1 cellular context compared by ENCODE assay signal in the genomic region with DNA sequence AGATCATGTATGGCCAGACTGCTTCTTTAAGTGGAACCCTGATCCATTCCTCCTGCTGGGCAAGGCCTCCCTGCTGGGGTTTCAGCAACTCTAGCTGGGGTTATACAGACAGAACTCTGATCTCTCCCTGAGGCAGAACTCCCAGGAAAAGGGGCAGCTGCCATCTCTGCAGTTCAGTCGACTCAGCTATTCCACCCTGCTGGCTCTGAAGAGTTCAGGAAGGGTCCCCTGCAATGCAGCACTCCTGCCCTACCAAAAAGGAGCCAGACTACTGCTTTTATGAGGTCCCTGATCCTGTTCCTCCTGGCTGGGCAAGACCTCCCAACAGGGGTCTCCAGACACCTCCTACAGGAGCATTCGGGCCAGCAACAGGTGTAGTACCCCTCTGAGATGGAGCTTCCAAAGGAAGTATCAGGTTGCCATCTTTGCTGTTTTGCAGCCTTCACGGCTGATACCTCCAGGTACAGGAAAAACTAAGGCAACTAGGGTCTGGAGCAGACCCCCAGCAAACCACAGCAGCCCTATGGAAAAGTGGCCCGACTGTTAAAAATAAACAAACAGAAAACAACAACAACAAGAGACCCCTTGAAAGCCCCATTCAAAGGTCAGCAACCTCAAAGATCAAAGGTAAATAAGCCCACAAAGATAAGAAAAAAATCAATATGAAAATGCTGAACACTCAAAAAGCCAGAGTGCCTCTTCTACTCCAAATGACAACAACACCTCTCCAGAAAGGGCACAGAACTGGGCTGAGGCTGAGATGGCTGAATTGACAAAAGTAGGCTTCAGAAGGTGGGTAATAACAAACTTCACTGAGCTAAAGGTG.
TF ChIP-seq lines count a peak whose summit lies in the region.

No MANE protein-coding gene starts in this region.

TF ChIP-seq in GM23338, 12 proteins besides CTCF, POLR2A, EP300 and RAD21 (continued from another document):
- TF ChIP-seq, protein P1, sequence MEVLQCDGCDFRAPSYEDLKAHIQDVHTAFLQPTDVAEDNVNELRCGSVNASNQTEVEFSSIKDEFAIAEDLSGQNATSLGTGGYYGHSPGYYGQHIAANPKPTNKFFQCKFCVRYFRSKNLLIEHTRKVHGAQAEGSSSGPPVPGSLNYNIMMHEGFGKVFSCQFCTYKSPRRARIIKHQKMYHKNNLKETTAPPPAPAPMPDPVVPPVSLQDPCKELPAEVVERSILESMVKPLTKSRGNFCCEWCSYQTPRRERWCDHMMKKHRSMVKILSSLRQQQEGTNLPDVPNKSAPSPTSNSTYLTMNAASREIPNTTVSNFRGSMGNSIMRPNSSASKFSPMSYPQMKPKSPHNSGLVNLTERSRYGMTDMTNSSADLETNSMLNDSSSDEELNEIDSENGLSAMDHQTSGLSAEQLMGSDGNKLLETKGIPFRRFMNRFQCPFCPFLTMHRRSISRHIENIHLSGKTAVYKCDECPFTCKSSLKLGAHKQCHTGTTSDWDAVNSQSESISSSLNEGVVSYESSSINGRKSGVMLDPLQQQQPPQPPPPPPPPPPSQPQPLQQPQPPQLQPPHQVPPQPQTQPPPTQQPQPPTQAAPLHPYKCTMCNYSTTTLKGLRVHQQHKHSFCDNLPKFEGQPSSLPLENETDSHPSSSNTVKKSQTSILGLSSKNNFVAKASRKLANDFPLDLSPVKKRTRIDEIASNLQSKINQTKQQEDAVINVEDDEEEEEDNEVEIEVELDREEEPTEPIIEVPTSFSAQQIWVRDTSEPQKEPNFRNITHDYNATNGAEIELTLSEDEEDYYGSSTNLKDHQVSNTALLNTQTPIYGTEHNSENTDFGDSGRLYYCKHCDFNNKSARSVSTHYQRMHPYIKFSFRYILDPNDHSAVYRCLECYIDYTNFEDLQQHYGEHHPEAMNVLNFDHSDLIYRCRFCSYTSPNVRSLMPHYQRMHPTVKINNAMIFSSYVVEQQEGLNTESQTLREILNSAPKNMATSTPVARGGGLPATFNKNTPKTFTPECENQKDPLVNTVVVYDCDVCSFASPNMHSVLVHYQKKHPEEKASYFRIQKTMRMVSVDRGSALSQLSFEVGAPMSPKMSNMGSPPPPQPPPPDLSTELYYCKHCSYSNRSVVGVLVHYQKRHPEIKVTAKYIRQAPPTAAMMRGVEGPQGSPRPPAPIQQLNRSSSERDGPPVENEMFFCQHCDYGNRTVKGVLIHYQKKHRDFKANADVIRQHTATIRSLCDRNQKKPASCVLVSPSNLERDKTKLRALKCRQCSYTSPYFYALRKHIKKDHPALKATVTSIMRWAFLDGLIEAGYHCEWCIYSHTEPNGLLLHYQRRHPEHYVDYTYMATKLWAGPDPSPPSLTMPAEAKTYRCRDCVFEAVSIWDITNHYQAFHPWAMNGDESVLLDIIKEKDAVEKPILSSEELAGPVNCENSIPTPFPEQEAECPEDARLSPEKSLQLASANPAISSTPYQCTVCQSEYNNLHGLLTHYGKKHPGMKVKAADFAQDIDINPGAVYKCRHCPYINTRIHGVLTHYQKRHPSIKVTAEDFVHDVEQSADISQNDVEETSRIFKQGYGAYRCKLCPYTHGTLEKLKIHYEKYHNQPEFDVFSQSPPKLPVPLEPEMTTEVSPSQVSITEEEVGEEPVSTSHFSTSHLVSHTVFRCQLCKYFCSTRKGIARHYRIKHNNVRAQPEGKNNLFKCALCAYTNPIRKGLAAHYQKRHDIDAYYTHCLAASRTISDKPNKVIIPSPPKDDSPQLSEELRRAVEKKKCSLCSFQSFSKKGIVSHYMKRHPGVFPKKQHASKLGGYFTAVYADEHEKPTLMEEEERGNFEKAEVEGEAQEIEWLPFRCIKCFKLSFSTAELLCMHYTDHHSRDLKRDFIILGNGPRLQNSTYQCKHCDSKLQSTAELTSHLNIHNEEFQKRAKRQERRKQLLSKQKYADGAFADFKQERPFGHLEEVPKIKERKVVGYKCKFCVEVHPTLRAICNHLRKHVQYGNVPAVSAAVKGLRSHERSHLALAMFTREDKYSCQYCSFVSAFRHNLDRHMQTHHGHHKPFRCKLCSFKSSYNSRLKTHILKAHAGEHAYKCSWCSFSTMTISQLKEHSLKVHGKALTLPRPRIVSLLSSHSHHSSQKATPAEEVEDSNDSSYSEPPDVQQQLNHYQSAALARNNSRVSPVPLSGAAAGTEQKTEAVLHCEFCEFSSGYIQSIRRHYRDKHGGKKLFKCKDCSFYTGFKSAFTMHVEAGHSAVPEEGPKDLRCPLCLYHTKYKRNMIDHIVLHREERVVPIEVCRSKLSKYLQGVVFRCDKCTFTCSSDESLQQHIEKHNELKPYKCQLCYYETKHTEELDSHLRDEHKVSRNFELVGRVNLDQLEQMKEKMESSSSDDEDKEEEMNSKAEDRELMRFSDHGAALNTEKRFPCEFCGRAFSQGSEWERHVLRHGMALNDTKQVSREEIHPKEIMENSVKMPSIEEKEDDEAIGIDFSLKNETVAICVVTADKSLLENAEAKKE (CRISPR knock-in tag; IDR thresholded peaks at IDR 0.05), result no peak
- TF ChIP-seq EZH2phosphoT487 (IDR thresholded peaks at IDR 0.05; ENCODE audit: unreplicated experiment), result no peak
